ENCODE assay signal across 18 cellular contexts in the genomic region with DNA sequence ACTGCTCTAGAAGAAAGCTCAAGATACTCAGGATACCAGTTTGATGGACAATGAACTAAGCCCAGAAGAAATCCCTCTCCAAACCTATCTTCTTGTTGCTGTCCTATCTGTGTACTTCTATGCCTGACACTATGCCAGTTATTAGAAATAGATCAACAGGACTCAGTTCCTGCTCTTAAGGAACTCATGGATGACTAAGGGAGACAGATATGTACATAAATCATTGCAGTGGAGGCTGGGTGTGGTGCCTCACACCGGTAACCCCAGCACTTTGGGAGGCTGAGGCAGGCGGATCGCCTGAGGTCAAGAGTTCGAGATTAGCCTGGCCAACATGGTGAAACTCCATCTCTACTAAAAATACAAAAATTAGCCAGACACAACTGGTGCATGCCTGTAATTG.
"Had no signal": no experiment of that assay in that cellular context is flagged by ENCODE, and none has a peak within 500 bp of the region (broad histone marks: within the 10 kb centered on the region; RNA-seq: fewer than 3 reads in every experiment).

No MANE protein-coding gene starts in this region.

- H3K4me3 ChIP-seq: body of pancreas, heart right ventricle, lung, prostate gland, right lobe of liver, suprapubic skin, upper lobe of left lung had no signal

- DNase-seq: activated B cell treated with CpG ODN at 0.5 μM for 24 hours; activated CD4-positive, alpha-beta T cell treated with anti-CD3 and anti-CD28 coated beads, Interleukin-2, amount 10 ng/mL, durations not matched to agents 7 days and 5 days; activated CD8-positive, alpha-beta memory T cell treated with anti-CD3 and anti-CD28 coated beads for 24 hours; activated naive CD4-positive, alpha-beta T cell treated with anti-CD3 and anti-CD28 coated beads, Interleukin-2, amount 50 U/mL, for 16 hours; amniotic stem cell; body of pancreas; foreskin melanocyte; heart right ventricle; naive thymus-derived CD4-positive, alpha-beta T cell; SK-N-SH; stimulated activated CD4-positive, alpha-beta T cell treated with anti-CD3 and anti-CD28 coated beads, Interleukin-12 subunit alpha, Interleukin-12 subunit beta, amount 100 ng/mL, for 4 hours; stimulated activated naive CD4-positive, alpha-beta T cell treated with Interleukin-2 at 50 U/mL for 16 hours; upper lobe of left lung had no signal

- H3K9ac ChIP-seq: SK-N-SH had no signal

- H3K27me3 ChIP-seq: body of pancreas, heart right ventricle, neutrophil, right lobe of liver, suprapubic skin, upper lobe of left lung had no signal

- H3K4me1 ChIP-seq: prostate gland, suprapubic skin, upper lobe of left lung had no signal

- H3K27ac ChIP-seq: body of pancreas, heart right ventricle, neutrophil, prostate gland, suprapubic skin, upper lobe of left lung had no signal

- H3K9me2 ChIP-seq: SK-N-SH had no signal

- H3K9me3 ChIP-seq: body of pancreas, neutrophil, prostate gland, right lobe of liver, SK-N-SH, suprapubic skin had no signal

- H3K4me2 ChIP-seq: SK-N-SH had no signal

- H3K36me3 ChIP-seq: heart right ventricle, neutrophil, prostate gland, right lobe of liver, suprapubic skin, upper lobe of left lung had no signal

- ATAC-seq: body of pancreas; naive thymus-derived CD4-positive, alpha-beta T cell had no signal
